Comparison of ENCODE assay signal across 1 cellular context in the genomic region with DNA sequence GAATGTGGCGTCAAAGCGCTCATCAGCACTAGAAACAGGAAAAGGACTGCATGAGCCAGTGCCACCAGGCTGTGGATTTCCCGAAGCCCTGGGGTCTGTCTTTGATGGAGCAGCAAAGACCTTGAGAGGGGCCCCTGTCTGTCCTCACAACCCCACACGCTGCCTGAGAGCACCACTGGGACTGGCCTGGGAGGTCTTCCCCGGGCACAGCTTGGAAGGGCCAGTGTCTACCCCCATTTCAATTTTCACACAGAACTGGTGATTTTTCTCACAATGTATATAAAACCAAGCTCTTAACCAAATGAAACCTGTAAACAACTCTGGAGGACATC. TPM values are rescaled to one million over a fixed set of nuclear protein-coding genes. Genes with fewer than 3 reads are reported as not detected.
"Had no signal": no experiment of that assay in that cellular context is flagged by ENCODE, and none has a peak within 500 bp of the region (broad histone marks: within the 10 kb centered on the region; RNA-seq: fewer than 3 reads in every experiment).

No MANE protein-coding gene starts in this region.

RNA-seq across cellular contexts. Expression of gene CHRFAM7A, which starts 16.3 kb away (rescaled TPM):
- total RNA-seq: G401 had no signal

RNA-seq across cellular contexts. Expression of gene GOLGA8R, which starts 37.0 kb away (rescaled TPM):
- total RNA-seq: G401 had no signal
